8 cellular contexts compared by ENCODE assay signal in genomic region chr1:204975568-204976235, GRCh38.
A peak's percentile ranks its signal among the peaks of the same experiment; 100 is the strongest.
DNase-seq lines count a peak whose midpoint lies in the region; ATAC-seq and TF ChIP-seq lines count a peak whose summit lies in the region.

No MANE protein-coding gene starts in this region.

- no peaks in the 10 kb centered on the region for H3K9me2 ChIP-seq in hepatocyte (replicated peaks; ENCODE audit: insufficient read depth)

- no peak for ATAC-seq in GM21390 (IDR thresholded peaks at IDR 0.05; ENCODE audit: unreplicated experiment)

- H3K4me2 ChIP-seq in hepatocyte, result no peak overlapping the region

- 62% methylated on average over 8 of the region's 8 CpGs for WGBS in hepatocyte (ENCODE audit: low lambda C conversion rate, missing lambda C conversion rate)

- H4K20me1 ChIP-seq in hepatocyte (ENCODE audit: insufficient read depth, poor library complexity, severe bottlenecking), result no peaks in the 10 kb centered on the region

- H3K27me3 ChIP-seq in ascending aorta (no peaks in the 10 kb centered on the region), hepatocyte (peaks cover 11% of the 10 kb centered on the region)

- no peaks in the 10 kb centered on the region for H3K9me3 ChIP-seq in ascending aorta
- H3K9me3 ChIP-seq in hepatocyte (ENCODE audit: low read depth), result no peaks in the 10 kb centered on the region

- no peak overlapping the region for H2AFZ ChIP-seq in hepatocyte

- intact Hi-C loops in ascending aorta (cut with DNase I), result loop anchor here (5.0 kb wide), 1 partner anchor 282 kb away; no protein-coding TSS in a partner anchor

- H3K79me2 ChIP-seq in hepatocyte, result no peaks in the 10 kb centered on the region

- H3K36me3 ChIP-seq in ascending aorta, result peaks cover 7 to 24% of the 10 kb centered on the region in 2 donors
- H3K36me3 ChIP-seq in hepatocyte (replicated peaks; ENCODE audit: insufficient read depth, low read depth), result no peaks in the 10 kb centered on the region

- H3K4me1 ChIP-seq in ascending aorta (no peaks in the 10 kb centered on the region), hepatocyte (ENCODE audit: insufficient read depth) (no peaks in the 10 kb centered on the region)

- TF ChIP-seq CTCF in ascending aorta (IDR thresholded peaks at IDR 0.05), result peak; percentile 44 to 74 (median 63)
- peak; percentile 70 for TF ChIP-seq CTCF in hepatocyte (IDR thresholded peaks at IDR 0.05; ENCODE audit: poor library complexity)

- H3K4me3 ChIP-seq in ascending aorta (no peak overlapping the region), hepatocyte (no peak overlapping the region)

- peak; percentile 23 for DNase-seq in DMS153 (lab: John Stamatoyannopoulos, UW)
- DNase-seq in DMS153 treated with DMSO at 0.1 percent for 48 hours (lab: John Stamatoyannopoulos, UW; ENCODE audit: unreplicated experiment), result no peak
- peak; percentile 85 for DNase-seq in HuH-7.5 (ENCODE audit: low spot score)
- peak in 3 of 5 donors; percentile 16 to 27 (median 17) for DNase-seq in T-helper 1 cell
- no peak for DNase-seq in ascending aorta (ENCODE audit: low spot score in 2 of 2)
- DNase-seq in hepatocyte (ENCODE audit: low spot score), result peak; percentile 76
- peak; percentile 5 to 58 for DNase-seq in stimulated activated CD4-positive, alpha-beta T cell treated with anti-CD3 and anti-CD28 coated beads, Interleukin-12 subunit alpha, Interleukin-12 subunit beta, amount 100 ng/mL, for 24 hours (ENCODE audit: low read depth in 2 of 2)

- no peak overlapping the region for H3K27ac ChIP-seq in ascending aorta
- no peak overlapping the region for H3K27ac ChIP-seq in hepatocyte

Comparison
In these comparisons a context has a peak if more than half of its experiments do, and no peak if none do; other contexts are left out.
1. DNase-seq: peak in DMS153 (single experiment), HuH-7.5 (single experiment), T-helper 1 cell (3 of 5), hepatocyte (single experiment) and stimulated activated CD4-positive, alpha-beta T cell treated with anti-CD3 and anti-CD28 coated beads, Interleukin-12 subunit alpha, Interleukin-12 subunit beta, amount 100 ng/mL, for 24 hours (2 of 2); none in DMS153 treated with DMSO at 0.1 percent for 48 hours (single experiment) and ascending aorta (0 of 2).